Comparison of ENCODE assay signal across 1 cellular context in genomic region chr22:19455585-19456370, GRCh38.
TF ChIP-seq lines count a peak whose summit lies in the region.

No MANE protein-coding gene starts in this region.

TF ChIP-seq in IMR-90, 13 proteins besides CTCF, POLR2A, EP300 and RAD21:
- TF ChIP-seq RFX5 (IDR thresholded peaks at IDR 0.05; ENCODE audit: low read depth, low read length) = no peak
- no peak for TF ChIP-seq BHLHE40 (IDR thresholded peaks at IDR 0.05; ENCODE audit: low read depth, low read length)
- no peak for TF ChIP-seq RCOR1 (IDR thresholded peaks at IDR 0.05; ENCODE audit: insufficient replicate concordance, low read length)
- no peak for TF ChIP-seq CEBPB (IDR thresholded peaks at IDR 0.05; ENCODE audit: low read depth, low read length)
- no peak for TF ChIP-seq MAZ (IDR thresholded peaks at IDR 0.05; ENCODE audit: borderline replicate concordance, low read depth, low read length)
- TF ChIP-seq SMC3 (IDR thresholded peaks at IDR 0.05; ENCODE audit: low read depth, low read length) = no peak
- no peak for TF ChIP-seq MAFK (IDR thresholded peaks at IDR 0.05; ENCODE audit: low read depth, low read length)
- no peak for TF ChIP-seq ELK1 (IDR thresholded peaks at IDR 0.05; ENCODE audit: borderline replicate concordance, low read depth, low read length)
- no peak for TF ChIP-seq FOS (IDR thresholded peaks at IDR 0.05; ENCODE audit: low read depth, low read length)
- TF ChIP-seq CHD1 (IDR thresholded peaks at IDR 0.05; ENCODE audit: low read depth, low read length) = no peak
- TF ChIP-seq, protein P1, sequence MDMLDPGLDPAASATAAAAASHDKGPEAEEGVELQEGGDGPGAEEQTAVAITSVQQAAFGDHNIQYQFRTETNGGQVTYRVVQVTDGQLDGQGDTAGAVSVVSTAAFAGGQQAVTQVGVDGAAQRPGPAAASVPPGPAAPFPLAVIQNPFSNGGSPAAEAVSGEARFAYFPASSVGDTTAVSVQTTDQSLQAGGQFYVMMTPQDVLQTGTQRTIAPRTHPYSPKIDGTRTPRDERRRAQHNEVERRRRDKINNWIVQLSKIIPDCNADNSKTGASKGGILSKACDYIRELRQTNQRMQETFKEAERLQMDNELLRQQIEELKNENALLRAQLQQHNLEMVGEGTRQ (IDR thresholded peaks at IDR 0.05; ENCODE audit: low read depth, low read length) = no peak
- no peak for TF ChIP-seq NFE2L2 (IDR thresholded peaks at IDR 0.05; ENCODE audit: low read depth, low read length)
